1 cellular context compared by ENCODE assay signal in the genomic region with DNA sequence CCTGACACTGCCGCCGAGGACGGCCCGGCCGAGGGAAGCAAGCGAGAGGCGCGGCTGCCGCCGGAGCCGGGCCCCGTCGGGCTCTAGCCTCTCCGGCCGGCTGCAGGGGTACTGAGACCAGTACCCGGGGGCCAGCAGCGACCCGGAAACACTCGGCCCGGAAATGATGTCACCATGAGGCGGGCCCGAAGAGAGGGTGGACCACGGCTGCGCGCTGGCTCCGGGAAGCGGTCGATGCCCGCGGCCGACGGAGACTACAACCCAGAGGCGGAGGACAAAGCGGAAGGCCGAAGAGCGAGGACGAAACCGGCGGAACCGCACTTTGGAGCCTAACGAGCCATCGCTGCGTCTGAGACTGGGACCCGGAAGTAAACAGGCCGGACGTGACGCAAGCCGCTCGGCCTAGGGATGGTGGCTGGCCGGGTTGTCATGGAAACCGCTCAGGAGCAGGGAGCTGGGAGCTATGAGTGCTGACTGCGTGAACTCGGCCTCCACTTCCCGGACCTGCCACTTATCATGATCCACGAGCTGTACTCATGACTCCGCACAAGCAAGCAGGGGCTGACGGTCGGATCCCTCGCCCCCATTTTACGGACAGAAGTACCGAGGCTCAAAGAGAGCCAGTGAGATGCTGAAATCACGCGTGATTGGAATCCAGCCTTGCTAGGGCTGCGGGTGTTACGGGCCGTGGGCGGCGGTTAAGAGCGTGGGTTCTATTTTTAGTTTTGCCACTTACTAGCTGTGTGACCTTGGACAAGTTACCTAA.
TF ChIP-seq lines count a peak whose summit lies in the region.

A gene with protein sequence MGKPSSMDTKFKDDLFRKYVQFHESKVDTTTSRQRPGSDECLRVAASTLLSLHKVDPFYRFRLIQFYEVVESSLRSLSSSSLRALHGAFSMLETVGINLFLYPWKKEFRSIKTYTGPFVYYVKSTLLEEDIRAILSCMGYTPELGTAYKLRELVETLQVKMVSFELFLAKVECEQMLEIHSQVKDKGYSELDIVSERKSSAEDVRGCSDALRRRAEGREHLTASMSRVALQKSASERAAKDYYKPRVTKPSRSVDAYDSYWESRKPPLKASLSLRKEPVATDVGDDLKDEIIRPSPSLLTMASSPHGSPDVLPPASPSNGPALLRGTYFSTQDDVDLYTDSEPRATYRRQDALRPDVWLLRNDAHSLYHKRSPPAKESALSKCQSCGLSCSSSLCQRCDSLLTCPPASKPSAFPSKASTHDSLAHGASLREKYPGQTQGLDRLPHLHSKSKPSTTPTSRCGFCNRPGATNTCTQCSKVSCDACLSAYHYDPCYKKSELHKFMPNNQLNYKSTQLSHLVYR (minus strand): TSS at position 150 of the 766 bp plus-strand sequence. CDS start 7,039 bp downstream, outside the sequence.

TF ChIP-seq in WTC11, 78 proteins besides CTCF, POLR2A, EP300 and RAD21 (continued from another document):
- TF ChIP-seq, protein P1, sequence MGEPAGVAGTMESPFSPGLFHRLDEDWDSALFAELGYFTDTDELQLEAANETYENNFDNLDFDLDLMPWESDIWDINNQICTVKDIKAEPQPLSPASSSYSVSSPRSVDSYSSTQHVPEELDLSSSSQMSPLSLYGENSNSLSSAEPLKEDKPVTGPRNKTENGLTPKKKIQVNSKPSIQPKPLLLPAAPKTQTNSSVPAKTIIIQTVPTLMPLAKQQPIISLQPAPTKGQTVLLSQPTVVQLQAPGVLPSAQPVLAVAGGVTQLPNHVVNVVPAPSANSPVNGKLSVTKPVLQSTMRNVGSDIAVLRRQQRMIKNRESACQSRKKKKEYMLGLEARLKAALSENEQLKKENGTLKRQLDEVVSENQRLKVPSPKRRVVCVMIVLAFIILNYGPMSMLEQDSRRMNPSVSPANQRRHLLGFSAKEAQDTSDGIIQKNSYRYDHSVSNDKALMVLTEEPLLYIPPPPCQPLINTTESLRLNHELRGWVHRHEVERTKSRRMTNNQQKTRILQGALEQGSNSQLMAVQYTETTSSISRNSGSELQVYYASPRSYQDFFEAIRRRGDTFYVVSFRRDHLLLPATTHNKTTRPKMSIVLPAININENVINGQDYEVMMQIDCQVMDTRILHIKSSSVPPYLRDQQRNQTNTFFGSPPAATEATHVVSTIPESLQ (CRISPR knock-in tag; IDR thresholded peaks at IDR 0.05) = no peak
- TF ChIP-seq ZNF232 (CRISPR knock-in tag; IDR thresholded peaks at IDR 0.05) = no peak
- TF ChIP-seq ZNF396 (CRISPR knock-in tag; IDR thresholded peaks at IDR 0.05; ENCODE audit: borderline replicate concordance) = peak; percentile 82; the same call in 1 of the 2 replicates
- peak; percentile 98 for TF ChIP-seq NR2C2 (CRISPR knock-in tag; IDR thresholded peaks at IDR 0.05)
- no peak for TF ChIP-seq JAZF1 (CRISPR knock-in tag; IDR thresholded peaks at IDR 0.05)
- no peak for TF ChIP-seq ZNF121 (CRISPR knock-in tag; IDR thresholded peaks at IDR 0.05)
- TF ChIP-seq, protein P2, sequence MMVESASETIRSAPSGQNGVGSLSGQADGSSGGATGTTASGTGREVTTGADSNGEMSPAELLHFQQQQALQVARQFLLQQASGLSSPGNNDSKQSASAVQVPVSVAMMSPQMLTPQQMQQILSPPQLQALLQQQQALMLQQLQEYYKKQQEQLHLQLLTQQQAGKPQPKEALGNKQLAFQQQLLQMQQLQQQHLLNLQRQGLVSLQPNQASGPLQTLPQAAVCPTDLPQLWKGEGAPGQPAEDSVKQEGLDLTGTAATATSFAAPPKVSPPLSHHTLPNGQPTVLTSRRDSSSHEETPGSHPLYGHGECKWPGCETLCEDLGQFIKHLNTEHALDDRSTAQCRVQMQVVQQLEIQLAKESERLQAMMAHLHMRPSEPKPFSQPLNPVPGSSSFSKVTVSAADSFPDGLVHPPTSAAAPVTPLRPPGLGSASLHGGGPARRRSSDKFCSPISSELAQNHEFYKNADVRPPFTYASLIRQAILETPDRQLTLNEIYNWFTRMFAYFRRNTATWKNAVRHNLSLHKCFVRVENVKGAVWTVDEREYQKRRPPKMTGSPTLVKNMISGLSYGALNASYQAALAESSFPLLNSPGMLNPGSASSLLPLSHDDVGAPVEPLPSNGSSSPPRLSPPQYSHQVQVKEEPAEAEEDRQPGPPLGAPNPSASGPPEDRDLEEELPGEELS (CRISPR knock-in tag; IDR thresholded peaks at IDR 0.05) = 0 out of 2 replicates have a peak, but pooled peaks have one; percentile 45
- peak; percentile 72 for TF ChIP-seq SP1 (CRISPR knock-in tag; conservative IDR thresholded peaks at IDR 0.05)
- no peak for TF ChIP-seq NFE2L1 (CRISPR knock-in tag; IDR thresholded peaks at IDR 0.05)
- TF ChIP-seq GABPB1 (CRISPR knock-in tag; IDR thresholded peaks at IDR 0.05) = peak; percentile 95
- no peak for TF ChIP-seq NFATC4 (CRISPR knock-in tag; IDR thresholded peaks at IDR 0.05)
- no peak for TF ChIP-seq TEAD4 (CRISPR knock-in tag; IDR thresholded peaks at IDR 0.05)
- peak; percentile 98 for TF ChIP-seq CREM (CRISPR knock-in tag; IDR thresholded peaks at IDR 0.05)
- no peak for TF ChIP-seq CBFB (CRISPR knock-in tag; IDR thresholded peaks at IDR 0.05; ENCODE audit: low read depth)
- TF ChIP-seq, protein P3, sequence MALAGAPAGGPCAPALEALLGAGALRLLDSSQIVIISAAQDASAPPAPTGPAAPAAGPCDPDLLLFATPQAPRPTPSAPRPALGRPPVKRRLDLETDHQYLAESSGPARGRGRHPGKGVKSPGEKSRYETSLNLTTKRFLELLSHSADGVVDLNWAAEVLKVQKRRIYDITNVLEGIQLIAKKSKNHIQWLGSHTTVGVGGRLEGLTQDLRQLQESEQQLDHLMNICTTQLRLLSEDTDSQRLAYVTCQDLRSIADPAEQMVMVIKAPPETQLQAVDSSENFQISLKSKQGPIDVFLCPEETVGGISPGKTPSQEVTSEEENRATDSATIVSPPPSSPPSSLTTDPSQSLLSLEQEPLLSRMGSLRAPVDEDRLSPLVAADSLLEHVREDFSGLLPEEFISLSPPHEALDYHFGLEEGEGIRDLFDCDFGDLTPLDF (CRISPR knock-in tag; IDR thresholded peaks at IDR 0.05) = no peak
- peak; percentile 79; the same call in 1 of the 2 replicates for TF ChIP-seq CREB1 (CRISPR knock-in tag; IDR thresholded peaks at IDR 0.05)
- TF ChIP-seq ZNF671 (CRISPR knock-in tag; IDR thresholded peaks at IDR 0.05) = no peak
- TF ChIP-seq, protein P4, sequence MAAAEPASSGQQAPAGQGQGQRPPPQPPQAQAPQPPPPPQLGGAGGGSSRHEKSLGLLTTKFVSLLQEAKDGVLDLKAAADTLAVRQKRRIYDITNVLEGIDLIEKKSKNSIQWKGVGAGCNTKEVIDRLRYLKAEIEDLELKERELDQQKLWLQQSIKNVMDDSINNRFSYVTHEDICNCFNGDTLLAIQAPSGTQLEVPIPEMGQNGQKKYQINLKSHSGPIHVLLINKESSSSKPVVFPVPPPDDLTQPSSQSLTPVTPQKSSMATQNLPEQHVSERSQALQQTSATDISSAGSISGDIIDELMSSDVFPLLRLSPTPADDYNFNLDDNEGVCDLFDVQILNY (CRISPR knock-in tag; IDR thresholded peaks at IDR 0.05) = no peak
- TF ChIP-seq, protein P5, sequence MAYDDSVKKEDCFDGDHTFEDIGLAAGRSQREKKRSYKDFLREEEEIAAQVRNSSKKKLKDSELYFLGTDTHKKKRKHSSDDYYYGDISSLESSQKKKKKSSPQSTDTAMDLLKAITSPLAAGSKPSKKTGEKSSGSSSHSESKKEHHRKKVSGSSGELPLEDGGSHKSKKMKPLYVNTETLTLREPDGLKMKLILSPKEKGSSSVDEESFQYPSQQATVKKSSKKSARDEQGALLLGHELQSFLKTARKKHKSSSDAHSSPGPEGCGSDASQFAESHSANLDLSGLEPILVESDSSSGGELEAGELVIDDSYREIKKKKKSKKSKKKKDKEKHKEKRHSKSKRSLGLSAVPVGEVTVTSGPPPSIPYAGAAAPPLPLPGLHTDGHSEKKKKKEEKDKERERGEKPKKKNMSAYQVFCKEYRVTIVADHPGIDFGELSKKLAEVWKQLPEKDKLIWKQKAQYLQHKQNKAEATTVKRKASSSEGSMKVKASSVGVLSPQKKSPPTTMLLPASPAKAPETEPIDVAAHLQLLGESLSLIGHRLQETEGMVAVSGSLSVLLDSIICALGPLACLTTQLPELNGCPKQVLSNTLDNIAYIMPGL (CRISPR knock-in tag; IDR thresholded peaks at IDR 0.05) = peak; percentile 62; the same call in 1 of the 2 replicates
- no peak for TF ChIP-seq ZNF416 (CRISPR knock-in tag; IDR thresholded peaks at IDR 0.05)
- TF ChIP-seq, protein P6, sequence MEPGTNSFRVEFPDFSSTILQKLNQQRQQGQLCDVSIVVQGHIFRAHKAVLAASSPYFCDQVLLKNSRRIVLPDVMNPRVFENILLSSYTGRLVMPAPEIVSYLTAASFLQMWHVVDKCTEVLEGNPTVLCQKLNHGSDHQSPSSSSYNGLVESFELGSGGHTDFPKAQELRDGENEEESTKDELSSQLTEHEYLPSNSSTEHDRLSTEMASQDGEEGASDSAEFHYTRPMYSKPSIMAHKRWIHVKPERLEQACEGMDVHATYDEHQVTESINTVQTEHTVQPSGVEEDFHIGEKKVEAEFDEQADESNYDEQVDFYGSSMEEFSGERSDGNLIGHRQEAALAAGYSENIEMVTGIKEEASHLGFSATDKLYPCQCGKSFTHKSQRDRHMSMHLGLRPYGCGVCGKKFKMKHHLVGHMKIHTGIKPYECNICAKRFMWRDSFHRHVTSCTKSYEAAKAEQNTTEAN (CRISPR knock-in tag; IDR thresholded peaks at IDR 0.05) = 0 out of 2 replicates have a peak, but pooled peaks have one; percentile 11
- no peak for TF ChIP-seq RELA (CRISPR knock-in tag; IDR thresholded peaks at IDR 0.05; ENCODE audit: borderline replicate concordance)
- no peak for TF ChIP-seq ZNF138 (CRISPR knock-in tag; conservative IDR thresholded peaks at IDR 0.05)
- TF ChIP-seq, protein P7, sequence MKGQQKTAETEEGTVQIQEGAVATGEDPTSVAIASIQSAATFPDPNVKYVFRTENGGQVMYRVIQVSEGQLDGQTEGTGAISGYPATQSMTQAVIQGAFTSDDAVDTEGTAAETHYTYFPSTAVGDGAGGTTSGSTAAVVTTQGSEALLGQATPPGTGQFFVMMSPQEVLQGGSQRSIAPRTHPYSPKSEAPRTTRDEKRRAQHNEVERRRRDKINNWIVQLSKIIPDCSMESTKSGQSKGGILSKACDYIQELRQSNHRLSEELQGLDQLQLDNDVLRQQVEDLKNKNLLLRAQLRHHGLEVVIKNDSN (CRISPR knock-in tag; IDR thresholded peaks at IDR 0.05) = 0 out of 2 replicates have a peak, but pooled peaks have one; percentile 17
